ENCODE assay signal across 17 cellular contexts in genomic region chr19:2227415-2228156, GRCh38. TPM values are rescaled to one million over a fixed set of nuclear protein-coding genes. Genes with fewer than 3 reads are reported as not detected.
A peak's percentile ranks its signal among the peaks of the same experiment; 100 is the strongest.
DNase-seq lines count a peak whose midpoint lies in the region; ATAC-seq, FAIRE-seq and TF ChIP-seq lines count a peak whose summit lies in the region.
"Had no signal": no experiment of that assay in that cellular context is flagged by ENCODE, and none has a peak within 500 bp of the region (broad histone marks: within the 10 kb centered on the region; RNA-seq: fewer than 3 reads in every experiment).

No MANE protein-coding gene starts in this region.

- DNase-seq in NCI-H1417 treated with DMSO at 0.1 percent for 48 hours (lab: John Stamatoyannopoulos, UW) = peak; percentile 70
- no peak for DNase-seq in K562 (ENCODE audit: extremely low read depth in 1 of 4, low spot score in 3 of 4)
- DNase-seq in stimulated activated naive B cell treated with anti-CD40 and anti-IgM and Interleukin-4, amounts not matched to agents 10 μg/mL and 1 μg/mL and 100 μg/mL, for 72 hours = no peak
- DNase-seq in AML-193 (lab: John Stamatoyannopoulos, UW) = no peak
- DNase-seq in neuronal stem cell (ENCODE audit: low spot score) = no peak
- DNase-seq in posterior cingulate gyrus = no peak
- no peak for DNase-seq in KG1 (lab: John Stamatoyannopoulos, UW)
- DNase-seq: activated CD4-positive, alpha-beta T cell treated with anti-CD3 and anti-CD28 coated beads, Interleukin-2, amount 50 U/mL, for 1 hour; CD4-positive, CD25-positive, alpha-beta regulatory T cell; left ventricle myocardium superior; natural killer cell; NCI-H510A treated with DMSO at 0.1 percent for 48 hours; stimulated activated CD4-positive, alpha-beta T cell treated with anti-CD3 and anti-CD28 coated beads, Interleukin-4, amount 100 ng/mL, for 24 hours had no signal

- H3K27ac ChIP-seq in K562 (ENCODE audit: extremely low read depth, low read depth, low read length) = no peak overlapping the region
- H3K27ac ChIP-seq in neuronal stem cell (replicated peaks; ENCODE audit: low read length) = no peak overlapping the region
- H3K27ac ChIP-seq: right lobe of liver had no signal

- H3K14ac ChIP-seq in neuronal stem cell (ENCODE audit: low read length) = no peak overlapping the region

- no peak for TF ChIP-seq RAD21 in K562 (CRISPR knock-in tag; conservative IDR thresholded peaks at IDR 0.05 in 1 of 2, IDR thresholded peaks at IDR 0.05 in 1 of 2)

- no peak overlapping the region for H4K8ac ChIP-seq in neuronal stem cell (ENCODE audit: low read depth, low read length)

- peak overlapping the region; percentile 20 for H3K27ac Mint-ChIP-seq in stimulated activated naive B cell treated with anti-CD40 and anti-IgM and Interleukin-4, amounts not matched to agents 10 μg/mL and 1 μg/mL and 100 μg/mL, for 72 hours
- H3K27ac Mint-ChIP-seq: CD4-positive, CD25-positive, alpha-beta regulatory T cell; natural killer cell had no signal

- no peak for TF ChIP-seq CTCF in K562 (IDR thresholded peaks at IDR 0.05 in 2 of 3, conservative IDR thresholded peaks at IDR 0.05 in 1 of 3; ENCODE audit: insufficient read depth in 2 of 3, low read depth in 1 of 3, low read length in 3 of 3)

- no peak for TF ChIP-seq POLR2A in K562 (conservative IDR thresholded peaks at IDR 0.05)

- no peak overlapping the region for H2AK5ac ChIP-seq in neuronal stem cell (ENCODE audit: low read depth, low read length)

- no peak overlapping the region for H2BK5ac ChIP-seq in neuronal stem cell (ENCODE audit: low read length)

- H3K4me3 Mint-ChIP-seq in stimulated activated naive B cell treated with anti-CD40 and anti-IgM and Interleukin-4, amounts not matched to agents 10 μg/mL and 1 μg/mL and 100 μg/mL, for 72 hours = no peak overlapping the region
- H3K4me3 Mint-ChIP-seq: CD4-positive, CD25-positive, alpha-beta regulatory T cell; natural killer cell; stimulated activated effector memory CD8-positive, alpha-beta T cell treated with anti-CD3 and anti-CD28 coated beads, Interleukin-12 subunit alpha, Interleukin-12 subunit beta, amount 100 ng/mL, for 72 hours had no signal

- H2BK12ac ChIP-seq in neuronal stem cell (ENCODE audit: low read length) = no peak overlapping the region

- intact Hi-C loops in K562 (cut with micrococcal nuclease) (no loop called here), posterior cingulate gyrus (cut with DNase I) (no loop called here)

- H3K79me2 ChIP-seq in K562 (ENCODE audit: control insufficient read depth, insufficient read depth, low read length) = 0 out of 3 replicates have a peak, but pooled peaks cover 3% of the 10 kb centered on the region

- no peak overlapping the region for H2BK120ac ChIP-seq in neuronal stem cell (ENCODE audit: low read depth, low read length)

- no peak overlapping the region for H2BK15ac ChIP-seq in neuronal stem cell (ENCODE audit: low read length)

- no TSS peak for BruUV-seq in K562 (replicated peaks; lab: Mats Ljungman, UMichigan)

- peaks cover 0 to 50% of the 10 kb centered on the region in 2 experiments; a peak in 2 of 5 replicates for H3K4me1 ChIP-seq in K562 (replicated peaks in 1 of 2; ENCODE audit: control insufficient read depth in 2 of 2, insufficient read depth in 2 of 2, low read length in 2 of 2)
- H3K4me1 ChIP-seq in neuronal stem cell (ENCODE audit: control insufficient read depth in 2 of 2, insufficient read depth in 1 of 2, low read depth in 1 of 2, low read length in 2 of 2) = no peaks in the 10 kb centered on the region

- 92% methylated on average over 10 of the region's 67 CpGs for WGBS in K562 (ENCODE audit: insufficient coverage, low coverage, missing lambda C conversion rate)
- no CpG with 5 or more reads among the region's 67 CpGs for whole genome bisulfite sequencing in neuronal stem cell (ENCODE audit: extremely low coverage in 2 of 2, insufficient read length in 2 of 2, insufficient replicate concordance in 1 of 2), 2 donors

- peaks cover 25 to 54% of the 10 kb centered on the region in 2 donors for H3K4me1 Mint-ChIP-seq in stimulated activated naive B cell treated with anti-CD40 and anti-IgM and Interleukin-4, amounts not matched to agents 10 μg/mL and 1 μg/mL and 100 μg/mL, for 72 hours

- H3K36me3 Mint-ChIP-seq in stimulated activated naive B cell treated with anti-CD40 and anti-IgM and Interleukin-4, amounts not matched to agents 10 μg/mL and 1 μg/mL and 100 μg/mL, for 72 hours = peaks cover 59 to 60% of the 10 kb centered on the region in 2 donors
- H3K36me3 Mint-ChIP-seq: natural killer cell had no signal

- H3K27me3 Mint-ChIP-seq in stimulated activated naive B cell treated with anti-CD40 and anti-IgM and Interleukin-4, amounts not matched to agents 10 μg/mL and 1 μg/mL and 100 μg/mL, for 72 hours = no peaks in the 10 kb centered on the region
- H3K27me3 Mint-ChIP-seq: CD4-positive, CD25-positive, alpha-beta regulatory T cell had no signal

- 0 out of 2 replicates have a peak, but pooled peaks cover 3% of the 10 kb centered on the region for H4K20me1 ChIP-seq in K562 (replicated peaks; ENCODE audit: control insufficient read depth, insufficient read depth, low read length)

- H3K9me1 ChIP-seq in K562 (ENCODE audit: control insufficient read depth, insufficient read depth, low read length) = no peaks in the 10 kb centered on the region

- no peak overlapping the region for H3K4me3 ChIP-seq in K562
- no peak overlapping the region for H3K4me3 ChIP-seq in neuronal stem cell (ENCODE audit: low read length in 2 of 2)
- H3K4me3 ChIP-seq: right lobe of liver had no signal

- TF ChIP-seq EP300 in K562 (IDR thresholded peaks at IDR 0.05; ENCODE audit: low read length) = no peak

- H3K27me3 ChIP-seq in K562 (ENCODE audit: control insufficient read depth in 2 of 2, insufficient read depth in 2 of 2, low read length in 2 of 2) (no peaks in the 10 kb centered on the region), neuronal stem cell (ENCODE audit: control insufficient read depth in 3 of 3, insufficient read depth in 3 of 3, low read depth in 1 of 3, low read length in 3 of 3) (no peaks in the 10 kb centered on the region)
- H3K27me3 ChIP-seq: right lobe of liver had no signal

- no peak overlapping the region for H3K4ac ChIP-seq in neuronal stem cell (ENCODE audit: low read length)

- POLR2A ChIA-PET in K562 (lab: Yijun Ruan, JAX) = no interaction called here

- H4K91ac ChIP-seq in neuronal stem cell (ENCODE audit: low read depth, low read length, poor library complexity) = no peak overlapping the region

- CTCF ChIA-PET in K562 (lab: Yijun Ruan, JAX; ENCODE audit: low intra/inter-chr PET ratio) = no interaction called here

- H2AFZ ChIP-seq in K562 (ENCODE audit: low read depth, low read length) = no peak overlapping the region
- H2AFZ ChIP-seq in neuronal stem cell (ENCODE audit: low read length) = no peak overlapping the region

- H3K18ac ChIP-seq in neuronal stem cell (ENCODE audit: low read length) = no peak overlapping the region

- H3K9me3 Mint-ChIP-seq in stimulated activated naive B cell treated with anti-CD40 and anti-IgM and Interleukin-4, amounts not matched to agents 10 μg/mL and 1 μg/mL and 100 μg/mL, for 72 hours = no peaks in the 10 kb centered on the region
- H3K9me3 Mint-ChIP-seq: natural killer cell; stimulated activated effector memory CD8-positive, alpha-beta T cell treated with anti-CD3 and anti-CD28 coated beads, Interleukin-12 subunit alpha, Interleukin-12 subunit beta, amount 100 ng/mL, for 72 hours had no signal

- FAIRE-seq in K562 (lab: Jason Lieb, UNC) = no peak
- FAIRE-seq: colon had no signal

- H3K23ac ChIP-seq in neuronal stem cell (ENCODE audit: low read depth, low read length, poor library complexity) = no peak overlapping the region

- peak; percentile 38 for ATAC-seq in GM18867 (IDR thresholded peaks at IDR 0.05; ENCODE audit: unreplicated experiment)
- ATAC-seq in K562 = no peak
- ATAC-seq in stimulated activated naive B cell treated with anti-CD40 and anti-IgM and Interleukin-4, amounts not matched to agents 10 μg/mL and 1 μg/mL and 100 μg/mL, for 72 hours (replicated peaks) = no peak
- ATAC-seq: left ventricle myocardium superior; natural killer cell; stimulated activated effector memory CD8-positive, alpha-beta T cell treated with anti-CD3 and anti-CD28 coated beads, Interleukin-12 subunit alpha, Interleukin-12 subunit beta, amount 100 ng/mL, for 72 hours had no signal

- peaks cover 5% of the 10 kb centered on the region for H3K79me1 ChIP-seq in neuronal stem cell (ENCODE audit: low read depth, low read length)

- H3K9ac ChIP-seq in K562 (ENCODE audit: insufficient read depth in 1 of 2, low read depth in 2 of 2, low read length in 2 of 2) = no peak overlapping the region
- no peak overlapping the region for H3K9ac ChIP-seq in neuronal stem cell (ENCODE audit: low read depth, low read length, poor library complexity)

- H3K36me3 ChIP-seq in K562 (ENCODE audit: control insufficient read depth, insufficient read depth, low read length) = peaks cover 90% of the 10 kb centered on the region; the same call in 2 of the 3 replicates
- H3K36me3 ChIP-seq in neuronal stem cell (replicated peaks in 1 of 2; ENCODE audit: control insufficient read depth in 2 of 2, insufficient read depth in 2 of 2, low read length in 2 of 2) = peaks cover 49 to 88% of the 10 kb centered on the region in 2 donors

- H3K9me3 ChIP-seq in K562 (replicated peaks; ENCODE audit: control insufficient read depth, insufficient read depth, low read depth, low read length) = no peaks in the 10 kb centered on the region
- no peaks in the 10 kb centered on the region for H3K9me3 ChIP-seq in neuronal stem cell (replicated peaks in 1 of 2; ENCODE audit: control insufficient read depth in 2 of 2, insufficient read depth in 1 of 2, low read depth in 1 of 2, low read length in 2 of 2)
- H3K9me3 ChIP-seq: right lobe of liver had no signal

- in situ Hi-C loops in K562 (cut with MboI) = no loop called here

- H3K4me2 ChIP-seq in K562 (ENCODE audit: insufficient read depth, low read length) (no peak overlapping the region), neuronal stem cell (ENCODE audit: insufficient read depth, low read length, poor library complexity, severe bottlenecking) (no peak overlapping the region)

RNA-seq across cellular contexts. Expression of gene PLEKHJ1, which starts 8.5 kb away (rescaled TPM):
- 32.2 and 114 TPM in 2 replicates for total RNA-seq in K562 (2011; cell fraction: chromatin; rRNA removed; ENCODE audit: low replicate concordance)
- 171 and 174 TPM in 2 replicates for total RNA-seq in K562 (2011; cell fraction: nucleolus; rRNA removed)
- total RNA-seq in K562 (2011; cell fraction: nucleoplasm; rRNA removed) = 85.7 and 89.1 TPM in 2 replicates
- total RNA-seq in K562 (2014; rRNA removed) (176 and 229 TPM in 2 replicates), K562 (2014; rRNA removed; fragmentation: Illumina TruSeq; extraction: Trizol) (55.6 and 55.7 TPM in 2 replicates), K562 (2015; rRNA removed; fragmentation: Illumina TruSeq; extraction: Trizol) (63.9 and 65.6 TPM in 2 replicates), K562 (2021) (127 and 140 TPM in 2 replicates)
- polyA plus RNA-seq in K562 (2011; rRNA removed) (65.9 and 80.2 TPM in 2 replicates), K562 (2014; fragmentation: Illumina TruSeq; extraction: Trizol) (45.9 and 72.0 TPM in 2 replicates), K562 (2014; fragmentation: Nextera tagmentation; extraction: Ambion mirVana) (1 to 10 TPM; 1.5 to 6.8 TPM), K562 (2014; rRNA removed) (188 and 193 TPM in 2 replicates)
- polyA plus RNA-seq in K562 (2011; cell fraction: cytosol; rRNA removed) = 131 and 202 TPM in 2 replicates
- 161 and 204 TPM in 2 replicates for polyA plus RNA-seq in K562 (2011; cell fraction: nucleus; rRNA removed)
- polyA plus RNA-seq in K562 (2012) = 127 and 153 TPM in 2 replicates
- polyA minus RNA-seq in K562 (2011; rRNA and poly(A)+ RNA removed) = 12.0 and 14.7 TPM in 2 replicates
- 24.0 and 24.1 TPM in 2 replicates for polyA minus RNA-seq in K562 (2011; cell fraction: cytosol; rRNA and poly(A)+ RNA removed)
- polyA minus RNA-seq in K562 (2011; cell fraction: nucleus; rRNA and poly(A)+ RNA removed) = 31.9 and 32.4 TPM in 2 replicates
- 94.6 TPM for polyA plus RNA-seq in neuronal stem cell (2013, experiment 1 of 2)
- polyA plus RNA-seq in neuronal stem cell (2013, experiment 2 of 2) = 92.1 TPM

RNA-seq across cellular contexts. Expression of gene SF3A2, which starts 9.0 kb away (rescaled TPM):
- total RNA-seq in K562 (2011; cell fraction: chromatin; rRNA removed; ENCODE audit: low replicate concordance) = 112 and 366 TPM in 2 replicates
- total RNA-seq in K562 (2011; cell fraction: nucleolus; rRNA removed) = 303 and 373 TPM in 2 replicates
- total RNA-seq in K562 (2011; cell fraction: nucleoplasm; rRNA removed) = 182 TPM in 2 replicates
- 50.3 and 111 TPM in 2 replicates for total RNA-seq in K562 (2014; rRNA removed)
- total RNA-seq in K562 (2014; rRNA removed; fragmentation: Illumina TruSeq; extraction: Trizol) = 4.5 and 5.8 TPM in 2 replicates
- total RNA-seq in K562 (2015; rRNA removed; fragmentation: Illumina TruSeq; extraction: Trizol) = 22.8 and 30.6 TPM in 2 replicates
- 181 and 194 TPM in 2 replicates for total RNA-seq in K562 (2021)
- polyA plus RNA-seq in K562 (2011; rRNA removed) = 7.9 and 21.0 TPM in 2 replicates
- polyA plus RNA-seq in K562 (2011; cell fraction: cytosol; rRNA removed) = 11.3 and 12.6 TPM in 2 replicates
- 164 and 237 TPM in 2 replicates for polyA plus RNA-seq in K562 (2011; cell fraction: nucleus; rRNA removed)
- polyA plus RNA-seq in K562 (2012) = 142 and 173 TPM in 2 replicates
- polyA plus RNA-seq in K562 (2014; fragmentation: Illumina TruSeq; extraction: Trizol) = 44.6 and 119 TPM in 2 replicates
- polyA plus RNA-seq in K562 (2014; fragmentation: Nextera tagmentation; extraction: Ambion mirVana) = under 1 TPM; 0.17 to 0.35 TPM
- polyA plus RNA-seq in K562 (2014; rRNA removed) = 45.9 and 46.7 TPM in 2 replicates
- 8.5 and 10.2 TPM in 2 replicates for polyA minus RNA-seq in K562 (2011; rRNA and poly(A)+ RNA removed)
- 49.6 and 76.1 TPM in 2 replicates for polyA minus RNA-seq in K562 (2011; cell fraction: cytosol; rRNA and poly(A)+ RNA removed)
- polyA minus RNA-seq in K562 (2011; cell fraction: nucleus; rRNA and poly(A)+ RNA removed) = 127 and 137 TPM in 2 replicates
- 117 TPM for polyA plus RNA-seq in neuronal stem cell (2013, experiment 1 of 2)
- 115 TPM for polyA plus RNA-seq in neuronal stem cell (2013, experiment 2 of 2)

RNA-seq across cellular contexts. Expression of gene AMH, which starts 21.5 kb away (rescaled TPM):
- 14.5 and 62.7 TPM in 2 replicates for total RNA-seq in K562 (2011; cell fraction: chromatin; rRNA removed; ENCODE audit: low replicate concordance)
- total RNA-seq in K562 (2011; cell fraction: nucleolus; rRNA removed) = 48.8 and 60.2 TPM in 2 replicates
- total RNA-seq in K562 (2011; cell fraction: nucleoplasm; rRNA removed) = 25.7 and 35.6 TPM in 2 replicates
- 9.4 and 10.7 TPM in 2 replicates for total RNA-seq in K562 (2014; rRNA removed)
- total RNA-seq in K562 (2014; rRNA removed; fragmentation: Illumina TruSeq; extraction: Trizol) = 0.13 and 0.29 TPM in 2 replicates
- total RNA-seq in K562 (2015; rRNA removed; fragmentation: Illumina TruSeq; extraction: Trizol) = 2.6 and 3.5 TPM in 2 replicates
- total RNA-seq in K562 (2021) = 22.2 and 27.4 TPM in 2 replicates
- polyA plus RNA-seq in K562 (2011; rRNA removed) = 1.7 and 3.6 TPM in 2 replicates
- 2.2 and 9.1 TPM in 2 replicates for polyA plus RNA-seq in K562 (2011; cell fraction: cytosol; rRNA removed)
- polyA plus RNA-seq in K562 (2011; cell fraction: nucleus; rRNA removed) = 52.0 and 130 TPM in 2 replicates
- 14.9 and 33.7 TPM in 2 replicates for polyA plus RNA-seq in K562 (2012)
- polyA plus RNA-seq in K562 (2014; fragmentation: Illumina TruSeq; extraction: Trizol) = 1.5 and 4.0 TPM in 2 replicates
- polyA plus RNA-seq in K562 (2014; fragmentation: Nextera tagmentation; extraction: Ambion mirVana) = not detected
- polyA plus RNA-seq in K562 (2014; rRNA removed) = 19.2 and 23.6 TPM in 2 replicates
- 0.09 and 0.18 TPM in 2 replicates for polyA minus RNA-seq in K562 (2011; rRNA and poly(A)+ RNA removed)
- polyA minus RNA-seq in K562 (2011; cell fraction: cytosol; rRNA and poly(A)+ RNA removed) = 2.0 and 3.7 TPM in 2 replicates
- polyA minus RNA-seq in K562 (2011; cell fraction: nucleus; rRNA and poly(A)+ RNA removed) = 5.4 and 8.2 TPM in 2 replicates
- 10.1 TPM for polyA plus RNA-seq in neuronal stem cell (2013, experiment 1 of 2)
- polyA plus RNA-seq in neuronal stem cell (2013, experiment 2 of 2) = 9.2 TPM
- polyA plus RNA-seq: CD4-positive, CD25-positive, alpha-beta regulatory T cell had no signal

RNA-seq across cellular contexts. Expression of gene JSRP1, which starts 28.6 kb away (rescaled TPM):
- total RNA-seq in K562 (2011; cell fraction: chromatin; rRNA removed; ENCODE audit: low replicate concordance) = 1.7 TPM in 1 of 2 replicates, not detected in the other
- total RNA-seq in K562 (2011; cell fraction: nucleolus; rRNA removed) = 0.92 TPM in 1 of 2 replicates, not detected in the other
- 2.7 TPM in 1 of 2 replicates, not detected in the other for total RNA-seq in K562 (2011; cell fraction: nucleoplasm; rRNA removed)
- total RNA-seq in K562 (2014; rRNA removed) (0.29 TPM in 1 of 2 replicates, not detected in the other), K562 (2014; rRNA removed; fragmentation: Illumina TruSeq; extraction: Trizol) (0.40 and 0.45 TPM in 2 replicates), K562 (2015; rRNA removed; fragmentation: Illumina TruSeq; extraction: Trizol) (0.51 and 0.57 TPM in 2 replicates), K562 (2021) (0.58 and 0.78 TPM in 2 replicates)
- polyA plus RNA-seq in K562 (2011; rRNA removed) (not detected in 2 replicates), K562 (2014; fragmentation: Illumina TruSeq; extraction: Trizol) (not detected in 2 replicates), K562 (2014; fragmentation: Nextera tagmentation; extraction: Ambion mirVana) (under 1 TPM in 1 of 2 experiments, not detected in 1; 0.08 TPM), K562 (2014; rRNA removed) (1.2 and 2.1 TPM in 2 replicates)
- 0.09 TPM in 1 of 2 replicates, not detected in the other for polyA plus RNA-seq in K562 (2011; cell fraction: cytosol; rRNA removed)
- 0.58 TPM in 1 of 2 replicates, not detected in the other for polyA plus RNA-seq in K562 (2011; cell fraction: nucleus; rRNA removed)
- polyA plus RNA-seq in K562 (2012) = 2.3 and 2.7 TPM in 2 replicates
- polyA minus RNA-seq in K562 (2011; rRNA and poly(A)+ RNA removed) = 0.63 TPM in 1 of 2 replicates, not detected in the other
- polyA minus RNA-seq in K562 (2011; cell fraction: cytosol; rRNA and poly(A)+ RNA removed) = not detected in 2 replicates
- polyA minus RNA-seq in K562 (2011; cell fraction: nucleus; rRNA and poly(A)+ RNA removed) = 1.00 TPM in 1 of 2 replicates, not detected in the other
- polyA plus RNA-seq in neuronal stem cell (2013, experiment 1 of 2) = 0.22 TPM
- polyA plus RNA-seq in neuronal stem cell (2013, experiment 2 of 2) = 0.15 TPM
- total RNA-seq: left ventricle myocardium superior had no signal

RNA-seq across cellular contexts. Expression of gene PEAK3, which starts 54.4 kb away (rescaled TPM):
- 0.49 TPM in 1 of 2 replicates, not detected in the other for total RNA-seq in K562 (2011; cell fraction: chromatin; rRNA removed; ENCODE audit: low replicate concordance)
- total RNA-seq in K562 (2011; cell fraction: nucleolus; rRNA removed) = 0.17 TPM in 1 of 2 replicates, not detected in the other
- total RNA-seq in K562 (2011; cell fraction: nucleoplasm; rRNA removed) = not detected in 2 replicates
- total RNA-seq in K562 (2014; rRNA removed) (0.16 TPM in 1 of 2 replicates, not detected in the other), K562 (2014; rRNA removed; fragmentation: Illumina TruSeq; extraction: Trizol) (not detected in 2 replicates), K562 (2015; rRNA removed; fragmentation: Illumina TruSeq; extraction: Trizol) (not detected in 2 replicates), K562 (2021) (0.13 and 0.40 TPM in 2 replicates)
- polyA plus RNA-seq in K562 (2011; rRNA removed) (0.03 TPM in 1 of 2 replicates, not detected in the other), K562 (2014; fragmentation: Illumina TruSeq; extraction: Trizol) (0.06 TPM in 1 of 2 replicates, not detected in the other), K562 (2014; fragmentation: Nextera tagmentation; extraction: Ambion mirVana) (not detected), K562 (2014; rRNA removed) (0.07 TPM in 1 of 2 replicates, not detected in the other)
- not detected in 2 replicates for polyA plus RNA-seq in K562 (2011; cell fraction: cytosol; rRNA removed)
- 0.10 TPM in 1 of 2 replicates, not detected in the other for polyA plus RNA-seq in K562 (2011; cell fraction: nucleus; rRNA removed)
- 0.27 and 0.66 TPM in 2 replicates for polyA plus RNA-seq in K562 (2012)
- polyA minus RNA-seq in K562 (2011; rRNA and poly(A)+ RNA removed) = not detected in 2 replicates
- polyA minus RNA-seq in K562 (2011; cell fraction: cytosol; rRNA and poly(A)+ RNA removed) = not detected in 2 replicates
- 0.11 and 0.13 TPM in 2 replicates for polyA minus RNA-seq in K562 (2011; cell fraction: nucleus; rRNA and poly(A)+ RNA removed)
- polyA plus RNA-seq in neuronal stem cell (2013, experiment 1 of 2) = not detected
- not detected for polyA plus RNA-seq in neuronal stem cell (2013, experiment 2 of 2)
- total RNA-seq: CD4-positive, CD25-positive, alpha-beta regulatory T cell had no signal
